33 cellular contexts compared by ENCODE assay signal in the genomic region with DNA sequence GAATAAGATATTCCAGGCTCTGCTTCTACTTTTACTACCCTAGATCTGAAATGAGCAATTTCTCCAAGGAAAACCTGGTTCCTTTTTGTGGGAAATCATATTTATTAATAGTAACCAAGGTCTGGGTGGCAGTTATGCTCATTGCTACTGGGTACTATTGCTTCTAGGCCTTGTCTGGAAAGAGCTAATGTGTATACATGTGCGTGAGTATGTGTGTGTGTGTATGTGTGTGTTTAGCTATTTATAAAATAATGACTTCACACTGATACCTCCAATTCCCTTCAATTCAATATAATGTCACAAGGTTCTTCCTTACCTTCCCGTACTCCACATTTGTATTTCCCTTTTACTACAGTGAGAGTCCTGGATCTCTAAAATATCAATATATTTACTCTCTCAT. TPM values are rescaled to one million over a fixed set of nuclear protein-coding genes. Genes with fewer than 3 reads are reported as not detected.
"Had no signal": no experiment of that assay in that cellular context is flagged by ENCODE, and none has a peak within 500 bp of the region (broad histone marks: within the 10 kb centered on the region; RNA-seq: fewer than 3 reads in every experiment).

No MANE protein-coding gene starts in this region.

- H3K36me3 ChIP-seq: adrenal gland, ascending aorta, brain microvascular endothelial cell, breast epithelium, cardiac muscle cell had no signal

- ATAC-seq: activated naive CD4-positive, alpha-beta T cell treated with anti-CD3 and anti-CD28 coated beads, Interleukin-2, amount 50 U/mL, for 72 hours; activated naive CD8-positive, alpha-beta T cell treated with anti-CD3 and anti-CD28 coated beads, Interleukin-2, amount 50 U/mL, for 24 hours; activated T-cell treated with anti-CD3 and anti-CD28 coated beads, Interleukin-2, amount 50 U/mL, for 4 hours; activated T-cell treated with anti-CD3 and anti-CD28 coated beads, Interleukin-2, amount 50 U/mL, for 72 hours; activated T-helper 17 cell treated with anti-CD3 and anti-CD28 coated beads, Interleukin-2, amount 50 U/mL, for 72 hours; body of pancreas had no signal

- DNase-seq: activated effector memory CD4-positive, alpha-beta T cell treated with anti-CD3 and anti-CD28 coated beads, Interleukin-2, amount 50 U/mL, for 16 hours; activated effector memory CD4-positive, alpha-beta T cell treated with Interleukin-2 at 50 U/mL for 16 hours; activated gamma-delta T cell; activated gamma-delta T cell treated with Interleukin-2 at 50 U/mL for 16 hours; activated naive CD4-positive, alpha-beta T cell; activated naive CD4-positive, alpha-beta T cell treated with anti-CD3 and anti-CD28 coated beads for 36 hours; activated naive CD4-positive, alpha-beta T cell treated with anti-CD3 and anti-CD28 coated beads, Interleukin-2, amount 10 ng/mL, durations not matched to agents 7 days and 5 days; activated naive CD4-positive, alpha-beta T cell treated with anti-CD3 and anti-CD28 coated beads, Interleukin-2, amount 50 U/mL, for 16 hours; activated naive CD4-positive, alpha-beta T cell treated with Interleukin-2 at 50 U/mL for 16 hours; activated naive CD8-positive, alpha-beta T cell treated with anti-CD3 and anti-CD28 coated beads for 36 hours; activated naive CD8-positive, alpha-beta T cell treated with anti-CD3 and anti-CD28 coated beads, Interleukin-2, amount 10 ng/mL, durations not matched to agents 7 days and 5 days; activated naive CD8-positive, alpha-beta T cell treated with anti-CD3 and anti-CD28 coated beads, Interleukin-2, amount 50 U/mL, for 24 hours; activated T-cell treated with anti-CD3 and anti-CD28 coated beads, Interleukin-2, amount 50 U/mL, for 1 hour; activated T-cell treated with anti-CD3 and anti-CD28 coated beads, Interleukin-2, amount 50 U/mL, for 24 hours; activated T-cell treated with anti-CD3 and anti-CD28 coated beads, Interleukin-2, amount 50 U/mL, for 4 hours; activated T-cell treated with anti-CD3 and anti-CD28 coated beads, Interleukin-2, amount 50 U/mL, for 48 hours; activated T-cell treated with anti-CD3 and anti-CD28 coated beads, Interleukin-2, amount 50 U/mL, for 72 hours; adrenal gland; amniotic stem cell; amygdala; anterior cingulate cortex; aorta; body of pancreas; brain microvascular endothelial cell; caudate nucleus; central memory CD4-positive, alpha-beta T cell; cerebellar nuclear complex had no signal

- H3K27ac ChIP-seq: adrenal gland, ascending aorta, body of pancreas, brain microvascular endothelial cell, breast epithelium, cardiac muscle cell had no signal

- H3K4me3 ChIP-seq: adrenal gland, ascending aorta, body of pancreas, breast epithelium, cardiac muscle cell had no signal

- H3K4me1 ChIP-seq: adrenal gland, ascending aorta, body of pancreas, breast epithelium had no signal

- H3K27me3 ChIP-seq: adrenal gland, ascending aorta, body of pancreas, brain microvascular endothelial cell, breast epithelium, cardiac muscle cell had no signal

- H3K9me3 ChIP-seq: adrenal gland, ascending aorta, body of pancreas, breast epithelium had no signal

RNA-seq across cellular contexts. Expression of gene PLCE1, which starts 26.0 kb away (rescaled TPM):
- total RNA-seq: activated naive CD8-positive, alpha-beta T cell treated with anti-CD3 and anti-CD28 coated beads for 36 hours; activated naive CD8-positive, alpha-beta T cell treated with anti-CD3 and anti-CD28 coated beads, Interleukin-2, amount 10 ng/mL, durations not matched to agents 7 days and 5 days; activated T-helper 1 cell treated with anti-CD3 and anti-CD28 coated beads, Interleukin-12 subunit alpha, Interleukin-12 subunit beta, Interleukin-2, Interleukin-4 antibody, amounts not matched to agents 30 ng/mL and 10 ng/mL and 1 ng/mL, durations not matched to agents 14 hours and 24 hours and 36 hours had no signal
